In genomic region chr9:71681708-71682268, GRCh38 we compare ENCODE assay signal across 12 cellular contexts.
DNase-seq lines count a peak whose midpoint lies in the region; ATAC-seq, FAIRE-seq and TF ChIP-seq lines count a peak whose summit lies in the region.
"Had no signal": no experiment of that assay in that cellular context is flagged by ENCODE, and none has a peak within 500 bp of the region (broad histone marks: within the 10 kb centered on the region; RNA-seq: fewer than 3 reads in every experiment).

No MANE protein-coding gene starts in this region.

- no peak overlapping the region for H2AFZ ChIP-seq in astrocyte (ENCODE audit: low read depth, low read length)

- intact Hi-C loops in upper lobe of right lung (cut with DNase I), result no loop called here
- intact Hi-C loops in activated CD4-positive, alpha-beta T cell treated with anti-CD3 and anti-CD28 coated beads, Interleukin-2, amount 10 ng/mL, durations not matched to agents 24 days and 14 days (cut with micrococcal nuclease), result loop anchor here (10.0 kb wide), 1 partner anchor 57 kb away; no protein-coding TSS in a partner anchor

- no peak for DNase-seq in activated T-cell treated with anti-CD3 and anti-CD28 coated beads, Interleukin-2, amount 50 U/mL, for 24 hours
- DNase-seq in activated T-cell treated with anti-CD3 and anti-CD28 coated beads, Interleukin-2, amount 50 U/mL, for 4 hours, result no peak
- DNase-seq in astrocyte (ENCODE audit: low read depth) (peak; percentile 88), left kidney (ENCODE audit: low read depth, low spot score) (peak; percentile 68), upper lobe of right lung (no peak), occipital lobe (lab: John Stamatoyannopoulos, UW) (no peak), NOMO-1 treated with dmso at 0.1 percent for 144 hours (lab: John Stamatoyannopoulos, UW; ENCODE audit: unreplicated experiment) (no peak)
- DNase-seq in activated CD4-positive, alpha-beta T cell treated with anti-CD3 and anti-CD28 coated beads, Interleukin-2, amount 10 ng/mL, durations not matched to agents 24 days and 14 days, result no peak
- DNase-seq: Kasumi-1, Peyer's patch had no signal

- H3K27me3 ChIP-seq in astrocyte (ENCODE audit: insufficient read depth, low read length), result no peaks in the 10 kb centered on the region
- no peaks in the 10 kb centered on the region for H3K27me3 ChIP-seq in upper lobe of right lung
- H3K27me3 ChIP-seq: Peyer's patch had no signal

- peak; percentile 96 for FAIRE-seq in astrocyte (lab: Jason Lieb, UNC)

- H3K4me2 ChIP-seq in astrocyte (ENCODE audit: low read length), result peak overlapping the region; percentile 73

- H3K27ac ChIP-seq in astrocyte (ENCODE audit: low read depth, low read length), result peak overlapping the region; percentile 75
- H3K27ac ChIP-seq in upper lobe of right lung, result peak overlapping the region; percentile 55

- peak overlapping the region; percentile 8 for H3K27ac Mint-ChIP-seq in activated T-cell treated with anti-CD3 and anti-CD28 coated beads, Interleukin-2, amount 50 U/mL, for 24 hours
- peak overlapping the region; percentile 92 for H3K27ac Mint-ChIP-seq in astrocyte (ENCODE audit: unreplicated experiment)
- H3K27ac Mint-ChIP-seq in activated CD4-positive, alpha-beta T cell treated with anti-CD3 and anti-CD28 coated beads, Interleukin-2, amount 10 ng/mL, durations not matched to agents 24 days and 14 days, result no peak overlapping the region

- H3K27me3 Mint-ChIP-seq in activated T-cell treated with anti-CD3 and anti-CD28 coated beads, Interleukin-2, amount 50 U/mL, for 24 hours, result no peaks in the 10 kb centered on the region
- H3K27me3 Mint-ChIP-seq in activated T-cell treated with anti-CD3 and anti-CD28 coated beads, Interleukin-2, amount 50 U/mL, for 4 hours (ENCODE audit: low read depth), result no peaks in the 10 kb centered on the region
- no peaks in the 10 kb centered on the region for H3K27me3 Mint-ChIP-seq in astrocyte (ENCODE audit: low read depth, unreplicated experiment)
- no peaks in the 10 kb centered on the region for H3K27me3 Mint-ChIP-seq in activated CD4-positive, alpha-beta T cell treated with anti-CD3 and anti-CD28 coated beads, Interleukin-2, amount 10 ng/mL, durations not matched to agents 24 days and 14 days

- H3K4me1 ChIP-seq in astrocyte (ENCODE audit: insufficient read depth, low read length) (peaks cover 44% of the 10 kb centered on the region), upper lobe of right lung (peaks cover 59% of the 10 kb centered on the region)

- H3K4me1 Mint-ChIP-seq in activated T-cell treated with anti-CD3 and anti-CD28 coated beads, Interleukin-2, amount 50 U/mL, for 24 hours (ENCODE audit: low read depth), result peaks cover 42% of the 10 kb centered on the region
- peaks cover 48% of the 10 kb centered on the region for H3K4me1 Mint-ChIP-seq in activated T-cell treated with anti-CD3 and anti-CD28 coated beads, Interleukin-2, amount 50 U/mL, for 4 hours (ENCODE audit: low read depth)
- H3K4me1 Mint-ChIP-seq in astrocyte (ENCODE audit: low read depth, unreplicated experiment), result peaks cover 74% of the 10 kb centered on the region
- H3K4me1 Mint-ChIP-seq in activated CD4-positive, alpha-beta T cell treated with anti-CD3 and anti-CD28 coated beads, Interleukin-2, amount 10 ng/mL, durations not matched to agents 24 days and 14 days, result peaks cover 32% of the 10 kb centered on the region

- no peaks in the 10 kb centered on the region for H3K9me3 Mint-ChIP-seq in activated T-cell treated with anti-CD3 and anti-CD28 coated beads, Interleukin-2, amount 50 U/mL, for 24 hours
- H3K9me3 Mint-ChIP-seq in activated T-cell treated with anti-CD3 and anti-CD28 coated beads, Interleukin-2, amount 50 U/mL, for 4 hours, result no peaks in the 10 kb centered on the region
- peaks cover 2% of the 10 kb centered on the region for H3K9me3 Mint-ChIP-seq in astrocyte (ENCODE audit: unreplicated experiment)
- no peaks in the 10 kb centered on the region for H3K9me3 Mint-ChIP-seq in activated CD4-positive, alpha-beta T cell treated with anti-CD3 and anti-CD28 coated beads, Interleukin-2, amount 10 ng/mL, durations not matched to agents 24 days and 14 days

- no peaks in the 10 kb centered on the region for H3K9me3 ChIP-seq in astrocyte (ENCODE audit: insufficient read depth, low read depth, low read length)
- H3K9me3 ChIP-seq in upper lobe of right lung, result no peaks in the 10 kb centered on the region
- H3K9me3 ChIP-seq: Peyer's patch, thoracic aorta had no signal

- no peak for ATAC-seq in activated T-cell treated with anti-CD3 and anti-CD28 coated beads, Interleukin-2, amount 50 U/mL, for 4 hours
- no peak for ATAC-seq in upper lobe of right lung
- ATAC-seq: sciatic nerve had no signal

- H3K4me3 ChIP-seq in astrocyte (ENCODE audit: insufficient read depth, low read depth, low read length) (no peak overlapping the region), upper lobe of right lung (no peak overlapping the region)
- H3K4me3 ChIP-seq: Peyer's patch, thoracic aorta had no signal

- H3K79me2 ChIP-seq in astrocyte (ENCODE audit: insufficient read depth, low read length), result no peaks in the 10 kb centered on the region

- H3K9ac ChIP-seq in astrocyte (ENCODE audit: low read length), result peak overlapping the region; percentile 46

- no peaks in the 10 kb centered on the region for H3K36me3 ChIP-seq in astrocyte (ENCODE audit: insufficient read depth, low read length)
- peaks cover 26% of the 10 kb centered on the region for H3K36me3 ChIP-seq in upper lobe of right lung
- H3K36me3 ChIP-seq: thoracic aorta had no signal

- peaks cover 59% of the 10 kb centered on the region for H3K36me3 Mint-ChIP-seq in activated T-cell treated with anti-CD3 and anti-CD28 coated beads, Interleukin-2, amount 50 U/mL, for 24 hours (ENCODE audit: low read depth)
- H3K36me3 Mint-ChIP-seq in activated T-cell treated with anti-CD3 and anti-CD28 coated beads, Interleukin-2, amount 50 U/mL, for 4 hours (ENCODE audit: insufficient read depth), result peaks cover 23% of the 10 kb centered on the region
- H3K36me3 Mint-ChIP-seq in astrocyte (ENCODE audit: low read depth, unreplicated experiment), result peaks cover 8% of the 10 kb centered on the region
- H3K36me3 Mint-ChIP-seq in activated CD4-positive, alpha-beta T cell treated with anti-CD3 and anti-CD28 coated beads, Interleukin-2, amount 10 ng/mL, durations not matched to agents 24 days and 14 days (ENCODE audit: low read depth), result peaks cover 44% of the 10 kb centered on the region

- H4K20me1 ChIP-seq in astrocyte (ENCODE audit: insufficient read depth, low read length), result no peaks in the 10 kb centered on the region

- TF ChIP-seq CTCF in astrocyte (IDR thresholded peaks at IDR 0.05; ENCODE audit: insufficient read depth, low read depth, low read length), result no peak
- no peak for TF ChIP-seq CTCF in upper lobe of right lung (IDR thresholded peaks at IDR 0.05)

- H3K4me3 Mint-ChIP-seq in activated T-cell treated with anti-CD3 and anti-CD28 coated beads, Interleukin-2, amount 50 U/mL, for 24 hours, result no peak overlapping the region
- no peak overlapping the region for H3K4me3 Mint-ChIP-seq in activated T-cell treated with anti-CD3 and anti-CD28 coated beads, Interleukin-2, amount 50 U/mL, for 4 hours
- H3K4me3 Mint-ChIP-seq in astrocyte (ENCODE audit: unreplicated experiment), result no peak overlapping the region
- H3K4me3 Mint-ChIP-seq in activated CD4-positive, alpha-beta T cell treated with anti-CD3 and anti-CD28 coated beads, Interleukin-2, amount 10 ng/mL, durations not matched to agents 24 days and 14 days, result no peak overlapping the region

Comparison
In these comparisons a context has a peak if more than half of its experiments do, and no peak if none do; other contexts are left out.
1. DNase-seq: peak in astrocyte (single experiment) and left kidney (single experiment); none in activated T-cell treated with anti-CD3 and anti-CD28 coated beads, Interleukin-2, amount 50 U/mL, for 24 hours (single experiment), activated T-cell treated with anti-CD3 and anti-CD28 coated beads, Interleukin-2, amount 50 U/mL, for 4 hours (single experiment), upper lobe of right lung (single experiment), occipital lobe (single experiment), activated CD4-positive, alpha-beta T cell treated with anti-CD3 and anti-CD28 coated beads, Interleukin-2, amount 10 ng/mL, durations not matched to agents 24 days and 14 days (single experiment) and NOMO-1 treated with dmso at 0.1 percent for 144 hours (single experiment).